In genomic region chr12:41794341-41794740, GRCh38 we compare ENCODE assay signal across 22 cellular contexts.
DNase-seq lines count a peak whose midpoint lies in the region; ATAC-seq, FAIRE-seq and TF ChIP-seq lines count a peak whose summit lies in the region.
"Had no signal": no experiment of that assay in that cellular context is flagged by ENCODE, and none has a peak within 500 bp of the region (broad histone marks: within the 10 kb centered on the region; RNA-seq: fewer than 3 reads in every experiment).

No MANE protein-coding gene starts in this region.

- ATAC-seq in HepG2 (no peak), left colon (no peak)
- no peak for ATAC-seq in activated naive CD8-positive, alpha-beta T cell treated with anti-CD3 and anti-CD28 coated beads, Interleukin-2, amount 50 U/mL, for 24 hours
- ATAC-seq: Right ventricle myocardium inferior had no signal

- no peak for DNase-seq in HepG2 (ENCODE audit: low spot score)
- no peak for DNase-seq in astrocyte (ENCODE audit: low read depth)
- DNase-seq in mesothelial cell of epicardium (ENCODE audit: low spot score in 2 of 2, unreplicated experiment in 2 of 2) = no peak
- DNase-seq in left colon = no peak
- DNase-seq in midbrain (lab: John Stamatoyannopoulos, UW) = no peak
- DNase-seq in activated naive CD8-positive, alpha-beta T cell treated with anti-CD3 and anti-CD28 coated beads, Interleukin-2, amount 50 U/mL, for 24 hours = no peak
- DNase-seq: 8988T; Calu3; CD8-positive, alpha-beta memory T cell; DMS153; H9; HFFc6; KG1; NCI-H524 had no signal

- no peak overlapping the region for H3K4me2 ChIP-seq in HepG2 (ENCODE audit: low read depth, low read length)
- H3K4me2 ChIP-seq in astrocyte (ENCODE audit: low read length) = peak overlapping the region; percentile 51

- no peaks in the 10 kb centered on the region for H3K4me1 Mint-ChIP-seq in astrocyte (ENCODE audit: low read depth, unreplicated experiment)
- peaks cover 13% of the 10 kb centered on the region for H3K4me1 Mint-ChIP-seq in mesothelial cell of epicardium
- no peaks in the 10 kb centered on the region for H3K4me1 Mint-ChIP-seq in activated naive CD8-positive, alpha-beta T cell treated with anti-CD3 and anti-CD28 coated beads, Interleukin-2, amount 50 U/mL, for 24 hours
- H3K4me1 Mint-ChIP-seq: CD8-positive, alpha-beta memory T cell; H9 had no signal

- H3K27ac ChIP-seq in liver (ENCODE audit: low read depth in 1 of 2, low read length in 2 of 2) = no peak overlapping the region
- H3K27ac ChIP-seq in HepG2 (ENCODE audit: extremely low read length, insufficient read depth, low read length) = no peak overlapping the region
- H3K27ac ChIP-seq in astrocyte (ENCODE audit: low read depth, low read length) = peak overlapping the region; percentile 30
- H3K27ac ChIP-seq in subcutaneous abdominal adipose tissue (ENCODE audit: low read depth, low read length) = peak overlapping the region; percentile 70
- H3K27ac ChIP-seq: C4-2B, GM23248, HL-60, SJSA1 had no signal

- H3K4me3 Mint-ChIP-seq in astrocyte (ENCODE audit: unreplicated experiment) (no peak overlapping the region), mesothelial cell of epicardium (no peak overlapping the region)
- no peak overlapping the region for H3K4me3 Mint-ChIP-seq in activated naive CD8-positive, alpha-beta T cell treated with anti-CD3 and anti-CD28 coated beads, Interleukin-2, amount 50 U/mL, for 24 hours
- H3K4me3 Mint-ChIP-seq: CD8-positive, alpha-beta memory T cell; H9; HFFc6 had no signal

- intact Hi-C loops in HepG2 (cut with micrococcal nuclease; ENCODE audit: unreplicated experiment) = no loop called here
- intact Hi-C loops in left colon (cut with DNase I, micrococcal nuclease) = no loop called here

- no peak overlapping the region for H2AFZ ChIP-seq in HepG2 (ENCODE audit: low read length)
- H2AFZ ChIP-seq in astrocyte (ENCODE audit: low read depth, low read length) = no peak overlapping the region

- no peaks in the 10 kb centered on the region for H3K79me2 ChIP-seq in HepG2 (ENCODE audit: insufficient read depth, low read length)
- no peaks in the 10 kb centered on the region for H3K79me2 ChIP-seq in astrocyte (ENCODE audit: insufficient read depth, low read length)

- no peaks in the 10 kb centered on the region for H3K27me3 Mint-ChIP-seq in astrocyte (ENCODE audit: low read depth, unreplicated experiment)
- H3K27me3 Mint-ChIP-seq in mesothelial cell of epicardium (ENCODE audit: low read depth) = no peaks in the 10 kb centered on the region
- peaks cover 2% of the 10 kb centered on the region for H3K27me3 Mint-ChIP-seq in activated naive CD8-positive, alpha-beta T cell treated with anti-CD3 and anti-CD28 coated beads, Interleukin-2, amount 50 U/mL, for 24 hours

- H3K27ac Mint-ChIP-seq in astrocyte (ENCODE audit: unreplicated experiment) = no peak overlapping the region
- H3K27ac Mint-ChIP-seq in mesothelial cell of epicardium = peak overlapping the region; percentile 4
- no peak overlapping the region for H3K27ac Mint-ChIP-seq in activated naive CD8-positive, alpha-beta T cell treated with anti-CD3 and anti-CD28 coated beads, Interleukin-2, amount 50 U/mL, for 24 hours
- H3K27ac Mint-ChIP-seq: CD8-positive, alpha-beta memory T cell; H9; HFFc6 had no signal

- no peaks in the 10 kb centered on the region for H3K4me1 ChIP-seq in liver (ENCODE audit: control insufficient read depth in 4 of 4, insufficient read depth in 4 of 4, low read length in 3 of 4)
- H3K4me1 ChIP-seq in HepG2 (ENCODE audit: insufficient read depth, low read length) = no peaks in the 10 kb centered on the region
- peaks cover 6% of the 10 kb centered on the region for H3K4me1 ChIP-seq in astrocyte (ENCODE audit: insufficient read depth, low read length)
- H3K4me1 ChIP-seq in subcutaneous abdominal adipose tissue (ENCODE audit: control insufficient read depth in 5 of 5, insufficient read depth in 5 of 5, low read length in 5 of 5) = peaks cover 0 to 15% (median 0%) of the 10 kb centered on the region in 5 donors
- H3K4me1 ChIP-seq: SJSA1 had no signal

- TF ChIP-seq CTCF in liver (IDR thresholded peaks at IDR 0.05; ENCODE audit: low read depth, low read length, missing input control) (no peak), HepG2 (CRISPR knock-in tag; IDR thresholded peaks at IDR 0.05) (no peak), astrocyte (IDR thresholded peaks at IDR 0.05; ENCODE audit: insufficient read depth, low read depth, low read length) (no peak), mesothelial cell of epicardium (IDR thresholded peaks at IDR 0.05; ENCODE audit: unreplicated experiment) (no peak)

- in situ Hi-C loops in HepG2 (cut with HindIII; ENCODE audit: extremely low pct_ligation_motif_present, low pct_unique_long_range_greater_than_20kb) = no loop called here

- no peak for TF ChIP-seq POLR2A in HepG2 (IDR thresholded peaks at IDR 0.05; ENCODE audit: insufficient read depth in 1 of 2, low read depth in 2 of 2, low read length in 2 of 2)

- H3K9ac ChIP-seq in liver (ENCODE audit: low read depth in 1 of 2, low read length in 2 of 2) (no peak overlapping the region), HepG2 (ENCODE audit: insufficient read depth, low read depth, low read length) (no peak overlapping the region), astrocyte (ENCODE audit: low read length) (no peak overlapping the region), subcutaneous abdominal adipose tissue (ENCODE audit: low read length in 5 of 5) (no peak overlapping the region)
- H3K9ac ChIP-seq: GM23248 had no signal

- TF ChIP-seq EP300 in HepG2 (IDR thresholded peaks at IDR 0.05; ENCODE audit: low read depth in 2 of 2, low read length in 2 of 2) = no peak
- TF ChIP-seq EP300 in HepG2 (CRISPR knock-in tag; IDR thresholded peaks at IDR 0.05; ENCODE audit: borderline replicate concordance) = no peak

- WGBS in liver = 43% methylated on average over 2 of the region's 2 CpGs
- 2% methylated on average over 2 of the region's 2 CpGs for WGBS in HepG2 (ENCODE audit: low lambda C conversion rate)

- H4K20me1 ChIP-seq in HepG2 (ENCODE audit: insufficient read depth, low read length) = no peaks in the 10 kb centered on the region
- no peaks in the 10 kb centered on the region for H4K20me1 ChIP-seq in astrocyte (ENCODE audit: insufficient read depth, low read length)

- POLR2A ChIA-PET in HepG2 (lab: Yijun Ruan, JAX) = no interaction called here

- CTCF ChIA-PET in HepG2 (lab: Yijun Ruan, JAX; ENCODE audit: low intra/inter-chr PET ratio, low total read pairs) = no interaction called here

- no TSS peak for BruUV-seq in HepG2 (replicated peaks; lab: Mats Ljungman, UMichigan)

- FAIRE-seq in HepG2 (lab: Jason Lieb, UNC) (no peak), astrocyte (lab: Jason Lieb, UNC) (no peak)
- FAIRE-seq: GM12892 had no signal

- H3K9me3 Mint-ChIP-seq in astrocyte (ENCODE audit: unreplicated experiment) (peaks cover 4% of the 10 kb centered on the region), mesothelial cell of epicardium (peaks cover 16% of the 10 kb centered on the region)
- H3K9me3 Mint-ChIP-seq in activated naive CD8-positive, alpha-beta T cell treated with anti-CD3 and anti-CD28 coated beads, Interleukin-2, amount 50 U/mL, for 24 hours = peaks cover 14% of the 10 kb centered on the region

- no peaks in the 10 kb centered on the region for H3K27me3 ChIP-seq in liver (ENCODE audit: control insufficient read depth in 4 of 4, insufficient read depth in 4 of 4, low read length in 3 of 4)
- H3K27me3 ChIP-seq in HepG2 (ENCODE audit: control insufficient read depth in 1 of 2, insufficient read depth in 2 of 2, low read length in 2 of 2) = no peaks in the 10 kb centered on the region
- no peaks in the 10 kb centered on the region for H3K27me3 ChIP-seq in astrocyte (ENCODE audit: insufficient read depth, low read length)
- no peaks in the 10 kb centered on the region for H3K27me3 ChIP-seq in subcutaneous abdominal adipose tissue (ENCODE audit: control insufficient read depth in 5 of 5, insufficient read depth in 4 of 5, low read length in 5 of 5)
- H3K27me3 ChIP-seq: SJSA1 had no signal

- no peaks in the 10 kb centered on the region for H3K36me3 Mint-ChIP-seq in astrocyte (ENCODE audit: low read depth, unreplicated experiment)
- peaks cover 3% of the 10 kb centered on the region for H3K36me3 Mint-ChIP-seq in mesothelial cell of epicardium
- no peaks in the 10 kb centered on the region for H3K36me3 Mint-ChIP-seq in activated naive CD8-positive, alpha-beta T cell treated with anti-CD3 and anti-CD28 coated beads, Interleukin-2, amount 50 U/mL, for 24 hours (ENCODE audit: low read depth)
- H3K36me3 Mint-ChIP-seq: CD8-positive, alpha-beta memory T cell had no signal

- H3K36me3 ChIP-seq in liver (ENCODE audit: control insufficient read depth in 4 of 4, insufficient read depth in 3 of 4, low read depth in 1 of 4, low read length in 3 of 4) (no peaks in the 10 kb centered on the region), HepG2 (replicated peaks in 1 of 2; ENCODE audit: control insufficient read depth in 1 of 2, insufficient read depth in 2 of 2, low read length in 2 of 2) (no peaks in the 10 kb centered on the region), astrocyte (ENCODE audit: insufficient read depth, low read length) (no peaks in the 10 kb centered on the region), subcutaneous abdominal adipose tissue (ENCODE audit: control insufficient read depth in 5 of 5, insufficient read depth in 5 of 5, low read length in 5 of 5) (no peaks in the 10 kb centered on the region)
- H3K36me3 ChIP-seq: SJSA1 had no signal

- TF ChIP-seq RAD21 in liver (IDR thresholded peaks at IDR 0.05) = no peak
- TF ChIP-seq RAD21 in HepG2 (CRISPR knock-in tag; IDR thresholded peaks at IDR 0.05) = no peak

- H3K4me3 ChIP-seq in liver (ENCODE audit: low read depth in 1 of 3, low read length in 3 of 3) (no peak overlapping the region), HepG2 (replicated peaks in 1 of 3; ENCODE audit: insufficient read depth in 1 of 3, low read depth in 2 of 3, low read length in 3 of 3) (no peak overlapping the region), astrocyte (ENCODE audit: insufficient read depth, low read depth, low read length) (no peak overlapping the region), subcutaneous abdominal adipose tissue (ENCODE audit: low read depth in 1 of 5, low read length in 5 of 5) (no peak overlapping the region)
- H3K4me3 ChIP-seq: GM23248, SJSA1 had no signal

- H3K9me3 ChIP-seq in liver (ENCODE audit: control insufficient read depth in 4 of 4, low read length in 3 of 4) (peaks cover 0 to 10% (median 4%) of the 10 kb centered on the region in 4 donors), HepG2 (ENCODE audit: low read length) (peaks cover 20% of the 10 kb centered on the region), astrocyte (ENCODE audit: insufficient read depth, low read depth, low read length) (no peaks in the 10 kb centered on the region), subcutaneous abdominal adipose tissue (ENCODE audit: control insufficient read depth in 5 of 5, low read length in 5 of 5) (peaks cover 5 to 16% (median 12%) of the 10 kb centered on the region in 5 donors)
- H3K9me3 ChIP-seq: SJSA1 had no signal

TF ChIP-seq in liver, 16 proteins besides CTCF, POLR2A, EP300 and RAD21:
- peak; percentile 52 for TF ChIP-seq NR2F2 (IDR thresholded peaks at IDR 0.05)
- TF ChIP-seq FOXA1 (IDR thresholded peaks at IDR 0.05) = no peak
- no peak for TF ChIP-seq YY1 (IDR thresholded peaks at IDR 0.05)

TF ChIP-seq in HepG2, 621 proteins besides CTCF, POLR2A, EP300 and RAD21 (continues in another document):
- TF ChIP-seq NAIF1 (CRISPR knock-in tag; IDR thresholded peaks at IDR 0.05; ENCODE audit: borderline replicate concordance) (no peak), ASH2L (IDR thresholded peaks at IDR 0.05; ENCODE audit: insufficient read length, low read depth, low read length) (no peak)

Comparison
In these comparisons a context has a peak if more than half of its experiments do, and no peak if none do; other contexts are left out.
1. H3K27ac ChIP-seq: peak in astrocyte (single experiment) and subcutaneous abdominal adipose tissue (single experiment); none in liver (0 of 2) and HepG2 (single experiment).